19 cellular contexts compared by ENCODE assay signal in the genomic region with DNA sequence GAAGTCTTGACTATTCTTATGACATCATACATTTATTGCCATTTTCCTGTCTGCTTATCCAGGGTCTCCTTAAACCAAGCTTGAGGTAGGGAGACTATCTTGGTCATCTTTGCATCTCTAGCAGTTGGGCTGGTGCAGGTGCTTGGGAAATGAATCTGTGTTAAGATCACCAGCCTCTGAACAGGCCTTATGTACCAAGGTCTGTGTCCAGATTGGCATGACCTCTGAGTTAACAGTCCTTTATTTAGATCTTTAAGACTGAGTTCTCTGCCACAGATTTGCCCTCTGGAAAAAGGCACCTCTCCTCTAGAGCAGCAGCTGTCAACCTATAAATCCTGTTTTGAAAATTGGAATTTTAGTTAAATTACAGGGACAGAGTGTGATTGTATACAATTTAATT.
"Had no signal": no experiment of that assay in that cellular context is flagged by ENCODE, and none has a peak within 500 bp of the region (broad histone marks: within the 10 kb centered on the region; RNA-seq: fewer than 3 reads in every experiment).

No MANE protein-coding gene starts in this region.

- H3K9me3 Mint-ChIP-seq: activated B cell treated with CpG ODN at 0.5 μM for 24 hours; activated CD4-positive, alpha-beta memory T cell treated with anti-CD3 and anti-CD28 coated beads for 36 hours; activated naive CD4-positive, alpha-beta T cell treated with anti-CD3 and anti-CD28 coated beads for 36 hours had no signal

- H3K27ac ChIP-seq: gastroesophageal sphincter, lower lobe of right lung, parathyroid adenoma, tibial nerve, uterus had no signal

- H3K9me3 ChIP-seq: gastroesophageal sphincter, lower lobe of right lung, SK-N-SH, tibial nerve, uterus had no signal

- H3K27me3 ChIP-seq: gastroesophageal sphincter, heart right ventricle, tibial nerve, uterus had no signal

- H3K36me3 ChIP-seq: lower lobe of right lung, uterus had no signal

- H3K4me3 ChIP-seq: gastroesophageal sphincter, heart right ventricle, lower lobe of right lung, tibial nerve, uterus had no signal

- DNase-seq: activated B cell treated with CpG ODN at 0.5 μM for 24 hours; activated CD4-positive, alpha-beta memory T cell treated with anti-CD3 and anti-CD28 coated beads for 36 hours; activated CD4-positive, alpha-beta T cell treated with anti-CD3 and anti-CD28 coated beads for 4 hours; activated naive CD4-positive, alpha-beta T cell treated with anti-CD3 and anti-CD28 coated beads for 36 hours; activated T-cell treated with anti-CD3 and anti-CD28 coated beads for 4 hours; aorta; cerebellar nuclear complex; cortex of kidney; heart right ventricle; lower lobe of right lung; SK-N-SH; stimulated activated CD4-positive, alpha-beta T cell treated with anti-CD3 and anti-CD28 coated beads, Interleukin-2, amount 100 ng/mL, for 24 hours; stimulated activated naive CD4-positive, alpha-beta T cell treated with Interleukin-2 at 50 U/mL for 16 hours; T-helper 9 cell; uterus had no signal

- H3K4me3 Mint-ChIP-seq: activated B cell treated with CpG ODN at 0.5 μM for 24 hours; activated CD4-positive, alpha-beta memory T cell treated with anti-CD3 and anti-CD28 coated beads for 36 hours; activated naive CD4-positive, alpha-beta T cell treated with anti-CD3 and anti-CD28 coated beads for 36 hours; mesothelial cell of epicardium had no signal

- ATAC-seq: gastroesophageal sphincter, lower lobe of right lung had no signal

- H3K27me3 Mint-ChIP-seq: activated B cell treated with CpG ODN at 0.5 μM for 24 hours; activated CD4-positive, alpha-beta memory T cell treated with anti-CD3 and anti-CD28 coated beads for 36 hours had no signal

- H3K27ac Mint-ChIP-seq: activated B cell treated with CpG ODN at 0.5 μM for 24 hours; activated CD4-positive, alpha-beta memory T cell treated with anti-CD3 and anti-CD28 coated beads for 36 hours; activated naive CD4-positive, alpha-beta T cell treated with anti-CD3 and anti-CD28 coated beads for 36 hours; mesothelial cell of epicardium had no signal
